ENCODE assay signal across 1 cellular context in the genomic region with DNA sequence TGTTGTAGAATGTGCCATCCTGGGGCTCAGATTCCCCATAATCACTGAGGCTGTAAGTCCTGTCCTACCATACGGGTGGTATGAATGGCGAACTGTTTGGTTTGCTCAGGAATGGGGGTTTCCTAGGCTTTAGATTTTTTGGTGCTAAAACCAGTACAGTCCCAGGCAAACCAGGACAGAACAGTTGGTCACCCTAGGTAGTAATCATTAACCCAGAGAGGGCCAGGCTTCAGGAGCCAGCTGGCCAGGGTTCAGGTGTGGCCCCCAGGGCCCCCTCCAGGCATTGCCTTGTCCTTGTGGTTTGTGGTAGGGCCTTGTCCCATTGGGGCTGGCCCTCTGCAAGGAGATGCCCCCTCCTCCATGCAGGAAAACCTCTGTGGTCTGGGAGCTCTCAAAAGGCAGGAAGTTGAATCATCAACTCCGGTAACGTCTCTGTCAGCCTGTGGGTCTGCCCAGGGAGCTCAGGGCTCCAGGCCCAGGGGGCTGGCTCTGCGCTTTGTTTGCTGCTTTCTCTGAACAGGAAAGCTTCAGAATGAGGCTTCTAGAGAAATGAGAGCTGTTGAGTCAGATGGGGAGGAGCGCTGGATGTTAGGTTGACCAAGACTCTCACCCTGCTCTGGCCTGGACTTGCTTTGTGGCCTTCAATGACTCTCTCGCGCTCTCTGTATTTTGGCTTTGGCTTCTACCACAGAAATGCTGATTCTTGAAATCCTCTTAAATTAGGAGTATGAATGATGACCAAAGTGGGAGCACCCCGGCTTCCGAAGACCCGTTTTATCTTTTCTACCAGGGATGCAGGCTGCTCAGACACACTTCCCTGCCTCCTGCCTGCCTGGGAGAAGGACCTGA.
A peak's percentile ranks its signal among the peaks of the same experiment; 100 is the strongest.
TF ChIP-seq lines count a peak whose summit lies in the region.

No MANE protein-coding gene starts in this region.

TF ChIP-seq in HepG2, 621 proteins besides CTCF, POLR2A, EP300 and RAD21 (continued from another document and continues in another):
- TF ChIP-seq, protein P1, sequence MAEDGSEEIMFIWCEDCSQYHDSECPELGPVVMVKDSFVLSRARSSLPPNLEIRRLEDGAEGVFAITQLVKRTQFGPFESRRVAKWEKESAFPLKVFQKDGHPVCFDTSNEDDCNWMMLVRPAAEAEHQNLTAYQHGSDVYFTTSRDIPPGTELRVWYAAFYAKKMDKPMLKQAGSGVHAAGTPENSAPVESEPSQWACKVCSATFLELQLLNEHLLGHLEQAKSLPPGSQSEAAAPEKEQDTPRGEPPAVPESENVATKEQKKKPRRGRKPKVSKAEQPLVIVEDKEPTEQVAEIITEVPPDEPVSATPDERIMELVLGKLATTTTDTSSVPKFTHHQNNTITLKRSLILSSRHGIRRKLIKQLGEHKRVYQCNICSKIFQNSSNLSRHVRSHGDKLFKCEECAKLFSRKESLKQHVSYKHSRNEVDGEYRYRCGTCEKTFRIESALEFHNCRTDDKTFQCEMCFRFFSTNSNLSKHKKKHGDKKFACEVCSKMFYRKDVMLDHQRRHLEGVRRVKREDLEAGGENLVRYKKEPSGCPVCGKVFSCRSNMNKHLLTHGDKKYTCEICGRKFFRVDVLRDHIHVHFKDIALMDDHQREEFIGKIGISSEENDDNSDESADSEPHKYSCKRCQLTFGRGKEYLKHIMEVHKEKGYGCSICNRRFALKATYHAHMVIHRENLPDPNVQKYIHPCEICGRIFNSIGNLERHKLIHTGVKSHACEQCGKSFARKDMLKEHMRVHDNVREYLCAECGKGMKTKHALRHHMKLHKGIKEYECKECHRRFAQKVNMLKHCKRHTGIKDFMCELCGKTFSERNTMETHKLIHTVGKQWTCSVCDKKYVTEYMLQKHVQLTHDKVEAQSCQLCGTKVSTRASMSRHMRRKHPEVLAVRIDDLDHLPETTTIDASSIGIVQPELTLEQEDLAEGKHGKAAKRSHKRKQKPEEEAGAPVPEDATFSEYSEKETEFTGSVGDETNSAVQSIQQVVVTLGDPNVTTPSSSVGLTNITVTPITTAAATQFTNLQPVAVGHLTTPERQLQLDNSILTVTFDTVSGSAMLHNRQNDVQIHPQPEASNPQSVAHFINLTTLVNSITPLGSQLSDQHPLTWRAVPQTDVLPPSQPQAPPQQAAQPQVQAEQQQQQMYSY (CRISPR knock-in tag; IDR thresholded peaks at IDR 0.05): no peak
- TF ChIP-seq ZNF12 (CRISPR knock-in tag; IDR thresholded peaks at IDR 0.05) (peak; percentile 19; the same call in 1 of the 2 replicates), ZNF121 (CRISPR knock-in tag; IDR thresholded peaks at IDR 0.05) (peak; percentile 96), CAMTA2 (CRISPR knock-in tag; IDR thresholded peaks at IDR 0.05; ENCODE audit: borderline replicate concordance) (no peak), PLRG1 (conservative IDR thresholded peaks at IDR 0.05) (no peak), SIN3A (IDR thresholded peaks at IDR 0.05; ENCODE audit: borderline replicate concordance, low read depth, low read length) (no peak), ZNF331 (CRISPR knock-in tag; IDR thresholded peaks at IDR 0.05) (peak; percentile 42; the same call in 1 of the 2 replicates), SMAD1 (CRISPR knock-in tag; IDR thresholded peaks at IDR 0.05; ENCODE audit: borderline replicate concordance, low read depth) (no peak), KLF16 (CRISPR knock-in tag; IDR thresholded peaks at IDR 0.05) (no peak; a peak in 1 of 4 replicates), ELF4 (CRISPR knock-in tag; IDR thresholded peaks at IDR 0.05; ENCODE audit: borderline replicate concordance) (no peak), ZFP1 (CRISPR knock-in tag; IDR thresholded peaks at IDR 0.05) (peak; percentile 63; the same call in 1 of the 2 replicates), ZBTB1 (CRISPR knock-in tag; IDR thresholded peaks at IDR 0.05; ENCODE audit: borderline replicate concordance) (no peak), ZMYM3 (CRISPR knock-in tag; IDR thresholded peaks at IDR 0.05) (no peak), KDM6A (CRISPR knock-in tag; IDR thresholded peaks at IDR 0.05; ENCODE audit: low read depth) (peak; percentile 75; the same call in 1 of the 2 replicates), CEBPG (CRISPR knock-in tag; IDR thresholded peaks at IDR 0.05) (peak; percentile 51), NKX3-1 (CRISPR knock-in tag; IDR thresholded peaks at IDR 0.05) (no peak), ZNF550 (CRISPR knock-in tag; IDR thresholded peaks at IDR 0.05; ENCODE audit: borderline replicate concordance) (no peak), ZNF256 (CRISPR knock-in tag; conservative IDR thresholded peaks at IDR 0.05) (no peak), ZNF30 (CRISPR knock-in tag; IDR thresholded peaks at IDR 0.05) (no peak), GATAD2A (CRISPR knock-in tag; IDR thresholded peaks at IDR 0.05) (peak; percentile 71), PITX1 (CRISPR knock-in tag; IDR thresholded peaks at IDR 0.05) (peak; percentile 54; the same call in 1 of the 2 replicates), CREB1 (IDR thresholded peaks at IDR 0.05) (no peak), CREB1 (CRISPR knock-in tag; IDR thresholded peaks at IDR 0.05) (peak; percentile 42; the same call in 1 of the 2 replicates), SAP130 (CRISPR knock-in tag; IDR thresholded peaks at IDR 0.05; ENCODE audit: low read depth) (peak; percentile 92), ZNF672 (CRISPR knock-in tag; IDR thresholded peaks at IDR 0.05) (no peak), DR1 (CRISPR knock-in tag; IDR thresholded peaks at IDR 0.05) (peak; percentile 42; the same call in 1 of the 2 replicates), PAWR (CRISPR knock-in tag; IDR thresholded peaks at IDR 0.05; ENCODE audit: borderline replicate concordance) (no peak), SCMH1 (CRISPR knock-in tag; IDR thresholded peaks at IDR 0.05; ENCODE audit: borderline replicate concordance) (no peak), RAD51 (IDR thresholded peaks at IDR 0.05; ENCODE audit: borderline replicate concordance) (no peak), RXRB (CRISPR knock-in tag; IDR thresholded peaks at IDR 0.05; ENCODE audit: borderline replicate concordance) (peak; percentile 79; the same call in 1 of the 2 replicates), FOSL2 (CRISPR knock-in tag; IDR thresholded peaks at IDR 0.05) (peak; percentile 95), ZNF558 (CRISPR knock-in tag; IDR thresholded peaks at IDR 0.05; ENCODE audit: borderline replicate concordance) (peak; percentile 84; the same call in 1 of the 2 replicates)
- TF ChIP-seq, protein P2, sequence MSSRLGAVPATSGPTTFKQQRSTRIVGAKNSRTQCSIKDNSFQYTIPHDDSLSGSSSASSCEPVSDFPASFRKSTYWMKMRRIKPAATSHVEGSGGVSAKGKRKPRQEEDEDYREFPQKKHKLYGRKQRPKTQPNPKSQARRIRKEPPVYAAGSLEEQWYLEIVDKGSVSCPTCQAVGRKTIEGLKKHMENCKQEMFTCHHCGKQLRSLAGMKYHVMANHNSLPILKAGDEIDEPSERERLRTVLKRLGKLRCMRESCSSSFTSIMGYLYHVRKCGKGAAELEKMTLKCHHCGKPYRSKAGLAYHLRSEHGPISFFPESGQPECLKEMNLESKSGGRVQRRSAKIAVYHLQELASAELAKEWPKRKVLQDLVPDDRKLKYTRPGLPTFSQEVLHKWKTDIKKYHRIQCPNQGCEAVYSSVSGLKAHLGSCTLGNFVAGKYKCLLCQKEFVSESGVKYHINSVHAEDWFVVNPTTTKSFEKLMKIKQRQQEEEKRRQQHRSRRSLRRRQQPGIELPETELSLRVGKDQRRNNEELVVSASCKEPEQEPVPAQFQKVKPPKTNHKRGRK (CRISPR knock-in tag; IDR thresholded peaks at IDR 0.05): no peak
- TF ChIP-seq, protein P3, sequence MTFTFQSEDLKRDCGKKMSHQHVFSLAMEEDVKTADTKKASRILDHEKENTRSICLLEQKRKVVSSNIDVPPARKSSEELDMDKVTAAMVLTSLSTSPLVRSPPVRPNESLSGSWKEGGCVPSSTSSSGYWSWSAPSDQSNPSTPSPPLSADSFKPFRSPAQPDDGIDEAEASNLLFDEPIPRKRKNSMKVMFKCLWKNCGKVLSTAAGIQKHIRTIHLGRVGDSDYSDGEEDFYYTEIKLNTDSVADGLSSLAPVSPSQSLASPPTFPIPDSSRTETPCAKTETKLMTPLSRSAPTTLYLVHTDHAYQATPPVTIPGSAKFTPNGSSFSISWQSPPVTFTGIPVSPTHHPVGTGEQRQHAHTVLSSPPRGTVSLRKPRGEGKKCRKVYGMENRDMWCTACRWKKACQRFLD (CRISPR knock-in tag; IDR thresholded peaks at IDR 0.05; ENCODE audit: borderline replicate concordance): no peak
- TF ChIP-seq, protein P4, sequence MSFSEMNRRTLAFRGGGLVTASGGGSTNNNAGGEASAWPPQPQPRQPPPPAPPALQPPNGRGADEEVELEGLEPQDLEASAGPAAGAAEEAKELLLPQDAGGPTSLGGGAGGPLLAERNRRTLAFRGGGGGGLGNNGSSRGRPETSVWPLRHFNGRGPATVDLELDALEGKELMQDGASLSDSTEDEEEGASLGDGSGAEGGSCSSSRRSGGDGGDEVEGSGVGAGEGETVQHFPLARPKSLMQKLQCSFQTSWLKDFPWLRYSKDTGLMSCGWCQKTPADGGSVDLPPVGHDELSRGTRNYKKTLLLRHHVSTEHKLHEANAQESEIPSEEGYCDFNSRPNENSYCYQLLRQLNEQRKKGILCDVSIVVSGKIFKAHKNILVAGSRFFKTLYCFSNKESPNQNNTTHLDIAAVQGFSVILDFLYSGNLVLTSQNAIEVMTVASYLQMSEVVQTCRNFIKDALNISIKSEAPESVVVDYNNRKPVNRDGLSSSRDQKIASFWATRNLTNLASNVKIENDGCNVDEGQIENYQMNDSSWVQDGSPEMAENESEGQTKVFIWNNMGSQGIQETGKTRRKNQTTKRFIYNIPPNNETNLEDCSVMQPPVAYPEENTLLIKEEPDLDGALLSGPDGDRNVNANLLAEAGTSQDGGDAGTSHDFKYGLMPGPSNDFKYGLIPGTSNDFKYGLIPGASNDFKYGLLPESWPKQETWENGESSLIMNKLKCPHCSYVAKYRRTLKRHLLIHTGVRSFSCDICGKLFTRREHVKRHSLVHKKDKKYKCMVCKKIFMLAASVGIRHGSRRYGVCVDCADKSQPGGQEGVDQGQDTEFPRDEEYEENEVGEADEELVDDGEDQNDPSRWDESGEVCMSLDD (CRISPR knock-in tag; IDR thresholded peaks at IDR 0.05; ENCODE audit: borderline replicate concordance): no peak
- TF ChIP-seq, protein P5, sequence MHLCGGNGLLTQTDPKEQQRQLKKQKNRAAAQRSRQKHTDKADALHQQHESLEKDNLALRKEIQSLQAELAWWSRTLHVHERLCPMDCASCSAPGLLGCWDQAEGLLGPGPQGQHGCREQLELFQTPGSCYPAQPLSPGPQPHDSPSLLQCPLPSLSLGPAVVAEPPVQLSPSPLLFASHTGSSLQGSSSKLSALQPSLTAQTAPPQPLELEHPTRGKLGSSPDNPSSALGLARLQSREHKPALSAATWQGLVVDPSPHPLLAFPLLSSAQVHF (CRISPR knock-in tag; IDR thresholded peaks at IDR 0.05): no peak
- TF ChIP-seq, protein P6, sequence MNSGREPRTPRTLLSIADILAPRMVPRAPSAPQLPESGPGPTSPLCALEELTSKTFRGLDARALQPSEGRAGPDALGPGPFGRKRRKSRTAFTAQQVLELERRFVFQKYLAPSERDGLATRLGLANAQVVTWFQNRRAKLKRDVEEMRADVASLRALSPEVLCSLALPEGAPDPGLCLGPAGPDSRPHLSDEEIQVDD (CRISPR knock-in tag; IDR thresholded peaks at IDR 0.05; ENCODE audit: borderline replicate concordance): no peak
- TF ChIP-seq, protein P7, sequence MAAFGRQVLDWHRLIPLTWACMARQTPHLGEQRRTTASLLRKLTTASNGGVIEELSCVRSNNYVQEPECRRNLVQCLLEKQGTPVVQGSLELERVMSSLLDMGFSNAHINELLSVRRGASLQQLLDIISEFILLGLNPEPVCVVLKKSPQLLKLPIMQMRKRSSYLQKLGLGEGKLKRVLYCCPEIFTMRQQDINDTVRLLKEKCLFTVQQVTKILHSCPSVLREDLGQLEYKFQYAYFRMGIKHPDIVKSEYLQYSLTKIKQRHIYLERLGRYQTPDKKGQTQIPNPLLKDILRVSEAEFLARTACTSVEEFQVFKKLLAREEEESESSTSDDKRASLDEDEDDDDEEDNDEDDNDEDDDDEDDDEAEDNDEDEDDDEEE (CRISPR knock-in tag; IDR thresholded peaks at IDR 0.05): peak; percentile 89; the same call in 1 of the 2 replicates
- TF ChIP-seq, protein P8, sequence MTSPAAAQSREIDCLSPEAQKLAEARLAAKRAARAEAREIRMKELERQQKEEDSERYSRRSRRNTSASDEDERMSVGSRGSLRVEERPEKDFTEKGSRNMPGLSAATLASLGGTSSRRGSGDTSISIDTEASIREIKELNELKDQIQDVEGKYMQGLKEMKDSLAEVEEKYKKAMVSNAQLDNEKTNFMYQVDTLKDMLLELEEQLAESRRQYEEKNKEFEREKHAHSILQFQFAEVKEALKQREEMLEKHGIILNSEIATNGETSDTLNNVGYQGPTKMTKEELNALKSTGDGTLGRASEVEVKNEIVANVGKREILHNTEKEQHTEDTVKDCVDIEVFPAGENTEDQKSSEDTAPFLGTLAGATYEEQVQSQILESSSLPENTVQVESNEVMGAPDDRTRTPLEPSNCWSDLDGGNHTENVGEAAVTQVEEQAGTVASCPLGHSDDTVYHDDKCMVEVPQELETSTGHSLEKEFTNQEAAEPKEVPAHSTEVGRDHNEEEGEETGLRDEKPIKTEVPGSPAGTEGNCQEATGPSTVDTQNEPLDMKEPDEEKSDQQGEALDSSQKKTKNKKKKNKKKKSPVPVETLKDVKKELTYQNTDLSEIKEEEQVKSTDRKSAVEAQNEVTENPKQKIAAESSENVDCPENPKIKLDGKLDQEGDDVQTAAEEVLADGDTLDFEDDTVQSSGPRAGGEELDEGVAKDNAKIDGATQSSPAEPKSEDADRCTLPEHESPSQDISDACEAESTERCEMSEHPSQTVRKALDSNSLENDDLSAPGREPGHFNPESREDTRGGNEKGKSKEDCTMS (CRISPR knock-in tag; conservative IDR thresholded peaks at IDR 0.05): no peak
- TF ChIP-seq, protein P9, sequence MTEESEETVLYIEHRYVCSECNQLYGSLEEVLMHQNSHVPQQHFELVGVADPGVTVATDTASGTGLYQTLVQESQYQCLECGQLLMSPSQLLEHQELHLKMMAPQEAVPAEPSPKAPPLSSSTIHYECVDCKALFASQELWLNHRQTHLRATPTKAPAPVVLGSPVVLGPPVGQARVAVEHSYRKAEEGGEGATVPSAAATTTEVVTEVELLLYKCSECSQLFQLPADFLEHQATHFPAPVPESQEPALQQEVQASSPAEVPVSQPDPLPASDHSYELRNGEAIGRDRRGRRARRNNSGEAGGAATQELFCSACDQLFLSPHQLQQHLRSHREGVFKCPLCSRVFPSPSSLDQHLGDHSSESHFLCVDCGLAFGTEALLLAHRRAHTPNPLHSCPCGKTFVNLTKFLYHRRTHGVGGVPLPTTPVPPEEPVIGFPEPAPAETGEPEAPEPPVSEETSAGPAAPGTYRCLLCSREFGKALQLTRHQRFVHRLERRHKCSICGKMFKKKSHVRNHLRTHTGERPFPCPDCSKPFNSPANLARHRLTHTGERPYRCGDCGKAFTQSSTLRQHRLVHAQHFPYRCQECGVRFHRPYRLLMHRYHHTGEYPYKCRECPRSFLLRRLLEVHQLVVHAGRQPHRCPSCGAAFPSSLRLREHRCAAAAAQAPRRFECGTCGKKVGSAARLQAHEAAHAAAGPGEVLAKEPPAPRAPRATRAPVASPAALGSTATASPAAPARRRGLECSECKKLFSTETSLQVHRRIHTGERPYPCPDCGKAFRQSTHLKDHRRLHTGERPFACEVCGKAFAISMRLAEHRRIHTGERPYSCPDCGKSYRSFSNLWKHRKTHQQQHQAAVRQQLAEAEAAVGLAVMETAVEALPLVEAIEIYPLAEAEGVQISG (CRISPR knock-in tag; IDR thresholded peaks at IDR 0.05): peak; percentile 82
- TF ChIP-seq, protein P10, sequence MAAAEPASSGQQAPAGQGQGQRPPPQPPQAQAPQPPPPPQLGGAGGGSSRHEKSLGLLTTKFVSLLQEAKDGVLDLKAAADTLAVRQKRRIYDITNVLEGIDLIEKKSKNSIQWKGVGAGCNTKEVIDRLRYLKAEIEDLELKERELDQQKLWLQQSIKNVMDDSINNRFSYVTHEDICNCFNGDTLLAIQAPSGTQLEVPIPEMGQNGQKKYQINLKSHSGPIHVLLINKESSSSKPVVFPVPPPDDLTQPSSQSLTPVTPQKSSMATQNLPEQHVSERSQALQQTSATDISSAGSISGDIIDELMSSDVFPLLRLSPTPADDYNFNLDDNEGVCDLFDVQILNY (CRISPR knock-in tag; conservative IDR thresholded peaks at IDR 0.05): no peak
